23 cellular contexts compared by ENCODE assay signal in the genomic region with DNA sequence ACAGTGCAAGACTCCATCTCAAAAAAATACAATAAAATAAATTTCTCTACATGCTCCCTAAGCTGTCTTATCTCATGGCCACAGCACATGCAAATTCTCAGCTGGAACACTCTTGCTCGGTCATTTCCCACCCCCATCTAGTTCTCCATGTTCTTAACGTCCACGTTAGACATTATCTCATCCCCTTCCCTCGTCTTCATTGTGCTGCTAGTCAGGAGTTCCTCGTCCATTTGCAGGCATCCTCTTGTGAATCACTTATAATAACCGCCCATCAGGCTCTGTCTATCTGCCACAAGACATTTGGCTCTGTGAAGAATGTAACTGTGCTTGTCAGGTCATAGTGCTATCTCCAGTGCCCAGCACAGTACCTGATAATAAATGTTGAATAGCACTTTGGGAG.
"Had no signal": no experiment of that assay in that cellular context is flagged by ENCODE, and none has a peak within 500 bp of the region (broad histone marks: within the 10 kb centered on the region; RNA-seq: fewer than 3 reads in every experiment).

No MANE protein-coding gene starts in this region.

- H3K27me3 ChIP-seq: esophagus muscularis mucosa, gastrocnemius medialis, heart right ventricle, left lung, neural progenitor cell, ovary, suprapubic skin, thyroid gland, upper lobe of left lung, uterus had no signal

- H3K4me1 Mint-ChIP-seq: memory B cell, neural progenitor cell had no signal

- DNase-seq: effector memory CD4-positive, alpha-beta T cell; gastrocnemius medialis; heart right ventricle; islet precursor cell; left lung; lower lobe of right lung; midbrain; nucleus accumbens; ovary; right cardiac atrium; small intestine; stimulated activated CD4-positive, alpha-beta T cell treated with anti-CD3 and anti-CD28 coated beads, Interleukin-12 subunit alpha, Interleukin-12 subunit beta, amount 100 ng/mL, for 4 hours; stimulated activated CD4-positive, alpha-beta T cell treated with anti-CD3 and anti-CD28 coated beads, Interleukin-2, amount 100 ng/mL, for 48 hours; stimulated activated naive CD4-positive, alpha-beta T cell treated with Interleukin-2 at 50 U/mL for 16 hours; thyroid gland; upper lobe of left lung; uterus had no signal

- H3K4me3 ChIP-seq: esophagus muscularis mucosa, gastrocnemius medialis, heart right ventricle, left lung, lower lobe of right lung, neural progenitor cell, ovary, suprapubic skin, thyroid gland, upper lobe of left lung, uterus had no signal

- H3K9me3 ChIP-seq: esophagus muscularis mucosa, gastrocnemius medialis, heart right ventricle, left lung, lower lobe of right lung, ovary, suprapubic skin, thyroid gland, upper lobe of left lung, uterus had no signal

- H3K36me3 Mint-ChIP-seq: natural killer cell treated with Interleukin-12 subunit alpha and Interleukin-12 subunit beta and Interleukin-15 and Interleukin-18, amount 100 ng/mL, for 72 hours had no signal

- H3K27ac ChIP-seq: esophagus muscularis mucosa, gastrocnemius medialis, heart right ventricle, left lung, lower lobe of right lung, neural progenitor cell, ovary, suprapubic skin, thyroid gland, upper lobe of left lung, uterus had no signal

- H3K27ac Mint-ChIP-seq: memory B cell, neural progenitor cell had no signal

- H3K36me3 ChIP-seq: gastrocnemius medialis, left lung, ovary, uterus had no signal

- H3K27me3 Mint-ChIP-seq: memory B cell; natural killer cell treated with Interleukin-12 subunit alpha and Interleukin-12 subunit beta and Interleukin-15 and Interleukin-18, amount 100 ng/mL, for 72 hours; progenitor cell of endocrine pancreas had no signal

- H3K4me3 Mint-ChIP-seq: memory B cell; natural killer cell treated with Interleukin-12 subunit alpha and Interleukin-12 subunit beta and Interleukin-15 and Interleukin-18, amount 100 ng/mL, for 72 hours; neural progenitor cell had no signal

- H3K9me3 Mint-ChIP-seq: memory B cell; natural killer cell treated with Interleukin-12 subunit alpha and Interleukin-12 subunit beta and Interleukin-15 and Interleukin-18, amount 100 ng/mL, for 72 hours; neural progenitor cell had no signal
